1 cellular context compared by ENCODE assay signal in genomic region chr22:46430961-46431838, GRCh38.
TF ChIP-seq lines count a peak whose summit lies in the region.

No MANE protein-coding gene starts in this region.

TF ChIP-seq in HepG2, 621 proteins besides CTCF, POLR2A, EP300 and RAD21 (continued from another document and continues in another):
- TF ChIP-seq, protein P1, sequence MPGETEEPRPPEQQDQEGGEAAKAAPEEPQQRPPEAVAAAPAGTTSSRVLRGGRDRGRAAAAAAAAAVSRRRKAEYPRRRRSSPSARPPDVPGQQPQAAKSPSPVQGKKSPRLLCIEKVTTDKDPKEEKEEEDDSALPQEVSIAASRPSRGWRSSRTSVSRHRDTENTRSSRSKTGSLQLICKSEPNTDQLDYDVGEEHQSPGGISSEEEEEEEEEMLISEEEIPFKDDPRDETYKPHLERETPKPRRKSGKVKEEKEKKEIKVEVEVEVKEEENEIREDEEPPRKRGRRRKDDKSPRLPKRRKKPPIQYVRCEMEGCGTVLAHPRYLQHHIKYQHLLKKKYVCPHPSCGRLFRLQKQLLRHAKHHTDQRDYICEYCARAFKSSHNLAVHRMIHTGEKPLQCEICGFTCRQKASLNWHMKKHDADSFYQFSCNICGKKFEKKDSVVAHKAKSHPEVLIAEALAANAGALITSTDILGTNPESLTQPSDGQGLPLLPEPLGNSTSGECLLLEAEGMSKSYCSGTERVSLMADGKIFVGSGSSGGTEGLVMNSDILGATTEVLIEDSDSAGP (CRISPR knock-in tag; IDR thresholded peaks at IDR 0.05; ENCODE audit: borderline replicate concordance): peak; percentile 58
- TF ChIP-seq, protein P2, sequence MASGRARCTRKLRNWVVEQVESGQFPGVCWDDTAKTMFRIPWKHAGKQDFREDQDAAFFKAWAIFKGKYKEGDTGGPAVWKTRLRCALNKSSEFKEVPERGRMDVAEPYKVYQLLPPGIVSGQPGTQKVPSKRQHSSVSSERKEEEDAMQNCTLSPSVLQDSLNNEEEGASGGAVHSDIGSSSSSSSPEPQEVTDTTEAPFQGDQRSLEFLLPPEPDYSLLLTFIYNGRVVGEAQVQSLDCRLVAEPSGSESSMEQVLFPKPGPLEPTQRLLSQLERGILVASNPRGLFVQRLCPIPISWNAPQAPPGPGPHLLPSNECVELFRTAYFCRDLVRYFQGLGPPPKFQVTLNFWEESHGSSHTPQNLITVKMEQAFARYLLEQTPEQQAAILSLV (CRISPR knock-in tag; IDR thresholded peaks at IDR 0.05; ENCODE audit: borderline replicate concordance): peak; percentile 72
- no peak for TF ChIP-seq KLF15 (CRISPR knock-in tag; IDR thresholded peaks at IDR 0.05; ENCODE audit: borderline replicate concordance)
- 0 out of 2 replicates have a peak, but pooled peaks have one; percentile 83 for TF ChIP-seq ZNF607 (CRISPR knock-in tag; IDR thresholded peaks at IDR 0.05; ENCODE audit: borderline replicate concordance)
- no peak for TF ChIP-seq LCORL (IDR thresholded peaks at IDR 0.05)
- peak; percentile 83 for TF ChIP-seq LCORL (CRISPR knock-in tag; IDR thresholded peaks at IDR 0.05)
- peak; percentile 94; the same call in 1 of the 2 replicates for TF ChIP-seq ZBTB4 (CRISPR knock-in tag; IDR thresholded peaks at IDR 0.05; ENCODE audit: borderline replicate concordance)
- TF ChIP-seq, protein P3, sequence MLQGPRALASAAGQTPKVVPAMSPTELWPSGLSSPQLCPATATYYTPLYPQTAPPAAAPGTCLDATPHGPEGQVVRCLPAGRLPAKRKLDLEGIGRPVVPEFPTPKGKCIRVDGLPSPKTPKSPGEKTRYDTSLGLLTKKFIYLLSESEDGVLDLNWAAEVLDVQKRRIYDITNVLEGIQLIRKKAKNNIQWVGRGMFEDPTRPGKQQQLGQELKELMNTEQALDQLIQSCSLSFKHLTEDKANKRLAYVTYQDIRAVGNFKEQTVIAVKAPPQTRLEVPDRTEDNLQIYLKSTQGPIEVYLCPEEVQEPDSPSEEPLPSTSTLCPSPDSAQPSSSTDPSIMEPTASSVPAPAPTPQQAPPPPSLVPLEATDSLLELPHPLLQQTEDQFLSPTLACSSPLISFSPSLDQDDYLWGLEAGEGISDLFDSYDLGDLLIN (CRISPR knock-in tag; IDR thresholded peaks at IDR 0.05; ENCODE audit: borderline replicate concordance): no peak
- TF ChIP-seq YEATS4 (CRISPR knock-in tag; IDR thresholded peaks at IDR 0.05; ENCODE audit: borderline replicate concordance): peak; percentile 88
- TF ChIP-seq NFYC (CRISPR knock-in tag; IDR thresholded peaks at IDR 0.05): no peak
- TF ChIP-seq STAG1 (CRISPR knock-in tag; IDR thresholded peaks at IDR 0.05): no peak
- peak; percentile 68; the same call in 1 of the 2 replicates for TF ChIP-seq SIX1 (CRISPR knock-in tag; IDR thresholded peaks at IDR 0.05; ENCODE audit: borderline replicate concordance)
- TF ChIP-seq, protein P4, sequence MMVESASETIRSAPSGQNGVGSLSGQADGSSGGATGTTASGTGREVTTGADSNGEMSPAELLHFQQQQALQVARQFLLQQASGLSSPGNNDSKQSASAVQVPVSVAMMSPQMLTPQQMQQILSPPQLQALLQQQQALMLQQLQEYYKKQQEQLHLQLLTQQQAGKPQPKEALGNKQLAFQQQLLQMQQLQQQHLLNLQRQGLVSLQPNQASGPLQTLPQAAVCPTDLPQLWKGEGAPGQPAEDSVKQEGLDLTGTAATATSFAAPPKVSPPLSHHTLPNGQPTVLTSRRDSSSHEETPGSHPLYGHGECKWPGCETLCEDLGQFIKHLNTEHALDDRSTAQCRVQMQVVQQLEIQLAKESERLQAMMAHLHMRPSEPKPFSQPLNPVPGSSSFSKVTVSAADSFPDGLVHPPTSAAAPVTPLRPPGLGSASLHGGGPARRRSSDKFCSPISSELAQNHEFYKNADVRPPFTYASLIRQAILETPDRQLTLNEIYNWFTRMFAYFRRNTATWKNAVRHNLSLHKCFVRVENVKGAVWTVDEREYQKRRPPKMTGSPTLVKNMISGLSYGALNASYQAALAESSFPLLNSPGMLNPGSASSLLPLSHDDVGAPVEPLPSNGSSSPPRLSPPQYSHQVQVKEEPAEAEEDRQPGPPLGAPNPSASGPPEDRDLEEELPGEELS (CRISPR knock-in tag; IDR thresholded peaks at IDR 0.05): peak; percentile 54
- no peak for TF ChIP-seq ATF1 (CRISPR knock-in tag; IDR thresholded peaks at IDR 0.05)
- 0 out of 2 replicates have a peak, but pooled peaks have one; percentile 69 for TF ChIP-seq ZNF709 (CRISPR knock-in tag; IDR thresholded peaks at IDR 0.05)
- peak; percentile 83 for TF ChIP-seq HOXA3 (CRISPR knock-in tag; IDR thresholded peaks at IDR 0.05)
- TF ChIP-seq TFDP2 (CRISPR knock-in tag; IDR thresholded peaks at IDR 0.05): peak; percentile 60
- 0 out of 2 replicates have a peak, but pooled peaks have one; percentile 50 for TF ChIP-seq MIER2 (CRISPR knock-in tag; IDR thresholded peaks at IDR 0.05)
- TF ChIP-seq ZNF552 (CRISPR knock-in tag; IDR thresholded peaks at IDR 0.05; ENCODE audit: borderline replicate concordance): 0 out of 2 replicates have a peak, but pooled peaks have one; percentile 68
- TF ChIP-seq SRF (IDR thresholded peaks at IDR 0.05; ENCODE audit: low read depth, low read length): no peak
- TF ChIP-seq ZNF782 (CRISPR knock-in tag; IDR thresholded peaks at IDR 0.05; ENCODE audit: borderline replicate concordance): no peak
- peak; percentile 80 for TF ChIP-seq MAX (IDR thresholded peaks at IDR 0.05)
- peak; percentile 77; the same call in 1 of the 2 replicates for TF ChIP-seq HDAC1 (CRISPR knock-in tag; IDR thresholded peaks at IDR 0.05)
- TF ChIP-seq, protein P5, sequence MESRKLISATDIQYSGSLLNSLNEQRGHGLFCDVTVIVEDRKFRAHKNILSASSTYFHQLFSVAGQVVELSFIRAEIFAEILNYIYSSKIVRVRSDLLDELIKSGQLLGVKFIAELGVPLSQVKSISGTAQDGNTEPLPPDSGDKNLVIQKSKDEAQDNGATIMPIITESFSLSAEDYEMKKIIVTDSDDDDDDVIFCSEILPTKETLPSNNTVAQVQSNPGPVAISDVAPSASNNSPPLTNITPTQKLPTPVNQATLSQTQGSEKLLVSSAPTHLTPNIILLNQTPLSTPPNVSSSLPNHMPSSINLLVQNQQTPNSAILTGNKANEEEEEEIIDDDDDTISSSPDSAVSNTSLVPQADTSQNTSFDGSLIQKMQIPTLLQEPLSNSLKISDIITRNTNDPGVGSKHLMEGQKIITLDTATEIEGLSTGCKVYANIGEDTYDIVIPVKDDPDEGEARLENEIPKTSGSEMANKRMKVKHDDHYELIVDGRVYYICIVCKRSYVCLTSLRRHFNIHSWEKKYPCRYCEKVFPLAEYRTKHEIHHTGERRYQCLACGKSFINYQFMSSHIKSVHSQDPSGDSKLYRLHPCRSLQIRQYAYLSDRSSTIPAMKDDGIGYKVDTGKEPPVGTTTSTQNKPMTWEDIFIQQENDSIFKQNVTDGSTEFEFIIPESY (CRISPR knock-in tag; IDR thresholded peaks at IDR 0.05): peak; percentile 67; the same call in 1 of the 2 replicates
- peak; percentile 57; the same call in 1 of the 2 replicates for TF ChIP-seq ZNF776 (CRISPR knock-in tag; IDR thresholded peaks at IDR 0.05)
- TF ChIP-seq BCL3 (CRISPR knock-in tag; IDR thresholded peaks at IDR 0.05): no peak
- peak; percentile 65; the same call in 1 of the 2 replicates for TF ChIP-seq GATAD1 (CRISPR knock-in tag; IDR thresholded peaks at IDR 0.05)
- peak; percentile 59 for TF ChIP-seq THAP11 (CRISPR knock-in tag; IDR thresholded peaks at IDR 0.05)
- 0 out of 2 replicates have a peak, but pooled peaks have one; percentile 73 for TF ChIP-seq ZSCAN9 (CRISPR knock-in tag; IDR thresholded peaks at IDR 0.05; ENCODE audit: borderline replicate concordance)
- peak; percentile 65; the same call in 1 of the 2 replicates for TF ChIP-seq ZNF609 (CRISPR knock-in tag; IDR thresholded peaks at IDR 0.05; ENCODE audit: borderline replicate concordance)
- no peak for TF ChIP-seq ZSCAN30 (CRISPR knock-in tag; IDR thresholded peaks at IDR 0.05)
- no peak for TF ChIP-seq CHCHD3 (CRISPR knock-in tag; IDR thresholded peaks at IDR 0.05)
- peak; percentile 70; the same call in 1 of the 2 replicates for TF ChIP-seq ZNF501 (CRISPR knock-in tag; IDR thresholded peaks at IDR 0.05)
- no peak for TF ChIP-seq FOXC1 (CRISPR knock-in tag; IDR thresholded peaks at IDR 0.05; ENCODE audit: borderline replicate concordance)
- TF ChIP-seq, protein P6, sequence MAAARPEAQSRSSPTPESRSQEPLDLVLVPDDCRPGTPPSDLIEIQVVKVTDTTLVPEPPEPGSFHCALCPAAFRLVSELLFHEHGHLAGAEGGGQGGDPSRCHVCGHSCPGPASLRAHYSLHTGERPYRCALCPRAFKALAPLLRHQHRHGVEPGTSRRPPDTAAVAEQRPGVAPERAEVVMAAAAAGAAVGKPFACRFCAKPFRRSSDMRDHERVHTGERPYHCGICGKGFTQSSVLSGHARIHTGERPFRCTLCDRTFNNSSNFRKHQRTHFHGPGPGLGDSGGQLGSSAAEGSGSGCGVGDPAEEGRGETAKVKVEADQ (CRISPR knock-in tag; IDR thresholded peaks at IDR 0.05; ENCODE audit: borderline replicate concordance): 0 out of 2 replicates have a peak, but pooled peaks have one; percentile 68
- 0 out of 2 replicates have a peak, but pooled peaks have one; percentile 62 for TF ChIP-seq KLF13 (CRISPR knock-in tag; IDR thresholded peaks at IDR 0.05)
- peak; percentile 89 for TF ChIP-seq POLR2G (IDR thresholded peaks at IDR 0.05; ENCODE audit: low read depth, low read length)
